In the genomic region with DNA sequence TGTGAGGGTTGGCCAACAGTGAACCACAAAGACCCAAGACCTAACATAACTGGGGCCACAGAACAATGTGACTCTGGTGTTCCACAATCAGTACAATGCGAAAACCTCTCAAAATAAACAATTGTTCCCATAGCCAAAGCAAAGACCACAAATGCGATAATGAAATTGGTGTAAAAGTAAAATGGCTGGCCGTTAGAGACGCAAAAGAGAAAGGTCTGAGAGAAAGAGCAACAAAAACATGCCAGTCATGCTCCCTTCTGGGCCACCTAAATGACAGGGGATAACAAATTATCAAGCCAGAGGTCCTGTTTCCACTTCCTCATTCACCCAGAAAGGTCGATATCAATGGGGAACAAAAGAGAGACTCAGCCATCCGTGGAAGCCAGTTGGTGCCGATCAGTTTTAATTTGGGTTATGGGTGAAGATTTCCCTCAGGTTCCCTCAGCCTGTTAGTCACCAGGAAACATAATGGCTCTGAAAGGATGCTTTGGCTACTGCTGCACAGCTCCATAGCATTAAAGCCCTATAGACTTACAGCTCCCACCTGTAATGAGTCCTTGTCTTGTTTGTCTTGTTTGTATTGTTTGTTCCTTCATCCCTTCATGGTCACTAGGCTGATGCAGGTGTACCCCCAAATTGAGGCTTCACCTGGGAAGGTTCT, we compare ENCODE assay signal across 1 cellular context.
TF ChIP-seq lines count a peak whose summit lies in the region.

No MANE protein-coding gene starts in this region.

TF ChIP-seq in K562, 482 proteins besides CTCF, POLR2A, EP300 and RAD21 (continued from another document and continues in another):
- TF ChIP-seq, protein P1, sequence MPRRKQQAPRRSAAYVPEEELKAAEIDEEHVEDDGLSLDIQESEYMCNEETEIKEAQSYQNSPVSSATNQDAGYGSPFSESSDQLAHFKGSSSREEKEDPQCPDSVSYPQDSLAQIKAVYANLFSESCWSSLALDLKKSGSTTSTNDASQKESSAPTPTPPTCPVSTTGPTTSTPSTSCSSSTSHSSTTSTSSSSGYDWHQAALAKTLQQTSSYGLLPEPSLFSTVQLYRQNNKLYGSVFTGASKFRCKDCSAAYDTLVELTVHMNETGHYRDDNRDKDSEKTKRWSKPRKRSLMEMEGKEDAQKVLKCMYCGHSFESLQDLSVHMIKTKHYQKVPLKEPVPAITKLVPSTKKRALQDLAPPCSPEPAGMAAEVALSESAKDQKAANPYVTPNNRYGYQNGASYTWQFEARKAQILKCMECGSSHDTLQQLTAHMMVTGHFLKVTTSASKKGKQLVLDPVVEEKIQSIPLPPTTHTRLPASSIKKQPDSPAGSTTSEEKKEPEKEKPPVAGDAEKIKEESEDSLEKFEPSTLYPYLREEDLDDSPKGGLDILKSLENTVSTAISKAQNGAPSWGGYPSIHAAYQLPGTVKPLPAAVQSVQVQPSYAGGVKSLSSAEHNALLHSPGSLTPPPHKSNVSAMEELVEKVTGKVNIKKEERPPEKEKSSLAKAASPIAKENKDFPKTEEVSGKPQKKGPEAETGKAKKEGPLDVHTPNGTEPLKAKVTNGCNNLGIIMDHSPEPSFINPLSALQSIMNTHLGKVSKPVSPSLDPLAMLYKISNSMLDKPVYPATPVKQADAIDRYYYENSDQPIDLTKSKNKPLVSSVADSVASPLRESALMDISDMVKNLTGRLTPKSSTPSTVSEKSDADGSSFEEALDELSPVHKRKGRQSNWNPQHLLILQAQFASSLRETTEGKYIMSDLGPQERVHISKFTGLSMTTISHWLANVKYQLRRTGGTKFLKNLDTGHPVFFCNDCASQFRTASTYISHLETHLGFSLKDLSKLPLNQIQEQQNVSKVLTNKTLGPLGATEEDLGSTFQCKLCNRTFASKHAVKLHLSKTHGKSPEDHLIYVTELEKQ (CRISPR knock-in tag; IDR thresholded peaks at IDR 0.05), result no peak
- TF ChIP-seq HNRNPL (IDR thresholded peaks at IDR 0.05; ENCODE audit: low read depth, low read length), result no peak
- peak in 1 of 3 experiments; percentile 10 for TF ChIP-seq YY1 (IDR thresholded peaks at IDR 0.05; ENCODE audit: borderline replicate concordance in 1 of 3, control insufficient read depth in 1 of 3, extremely low read depth in 1 of 3, insufficient read depth in 3 of 3, insufficient read length in 1 of 3, insufficient replicate concordance in 2 of 3, low read depth in 1 of 3, low read length in 2 of 3)
- TF ChIP-seq, protein P2, sequence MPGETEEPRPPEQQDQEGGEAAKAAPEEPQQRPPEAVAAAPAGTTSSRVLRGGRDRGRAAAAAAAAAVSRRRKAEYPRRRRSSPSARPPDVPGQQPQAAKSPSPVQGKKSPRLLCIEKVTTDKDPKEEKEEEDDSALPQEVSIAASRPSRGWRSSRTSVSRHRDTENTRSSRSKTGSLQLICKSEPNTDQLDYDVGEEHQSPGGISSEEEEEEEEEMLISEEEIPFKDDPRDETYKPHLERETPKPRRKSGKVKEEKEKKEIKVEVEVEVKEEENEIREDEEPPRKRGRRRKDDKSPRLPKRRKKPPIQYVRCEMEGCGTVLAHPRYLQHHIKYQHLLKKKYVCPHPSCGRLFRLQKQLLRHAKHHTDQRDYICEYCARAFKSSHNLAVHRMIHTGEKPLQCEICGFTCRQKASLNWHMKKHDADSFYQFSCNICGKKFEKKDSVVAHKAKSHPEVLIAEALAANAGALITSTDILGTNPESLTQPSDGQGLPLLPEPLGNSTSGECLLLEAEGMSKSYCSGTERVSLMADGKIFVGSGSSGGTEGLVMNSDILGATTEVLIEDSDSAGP (CRISPR knock-in tag; IDR thresholded peaks at IDR 0.05), result no peak
- TF ChIP-seq DMBX1 (CRISPR knock-in tag; IDR thresholded peaks at IDR 0.05; ENCODE audit: borderline replicate concordance), result no peak
- TF ChIP-seq, protein P3, sequence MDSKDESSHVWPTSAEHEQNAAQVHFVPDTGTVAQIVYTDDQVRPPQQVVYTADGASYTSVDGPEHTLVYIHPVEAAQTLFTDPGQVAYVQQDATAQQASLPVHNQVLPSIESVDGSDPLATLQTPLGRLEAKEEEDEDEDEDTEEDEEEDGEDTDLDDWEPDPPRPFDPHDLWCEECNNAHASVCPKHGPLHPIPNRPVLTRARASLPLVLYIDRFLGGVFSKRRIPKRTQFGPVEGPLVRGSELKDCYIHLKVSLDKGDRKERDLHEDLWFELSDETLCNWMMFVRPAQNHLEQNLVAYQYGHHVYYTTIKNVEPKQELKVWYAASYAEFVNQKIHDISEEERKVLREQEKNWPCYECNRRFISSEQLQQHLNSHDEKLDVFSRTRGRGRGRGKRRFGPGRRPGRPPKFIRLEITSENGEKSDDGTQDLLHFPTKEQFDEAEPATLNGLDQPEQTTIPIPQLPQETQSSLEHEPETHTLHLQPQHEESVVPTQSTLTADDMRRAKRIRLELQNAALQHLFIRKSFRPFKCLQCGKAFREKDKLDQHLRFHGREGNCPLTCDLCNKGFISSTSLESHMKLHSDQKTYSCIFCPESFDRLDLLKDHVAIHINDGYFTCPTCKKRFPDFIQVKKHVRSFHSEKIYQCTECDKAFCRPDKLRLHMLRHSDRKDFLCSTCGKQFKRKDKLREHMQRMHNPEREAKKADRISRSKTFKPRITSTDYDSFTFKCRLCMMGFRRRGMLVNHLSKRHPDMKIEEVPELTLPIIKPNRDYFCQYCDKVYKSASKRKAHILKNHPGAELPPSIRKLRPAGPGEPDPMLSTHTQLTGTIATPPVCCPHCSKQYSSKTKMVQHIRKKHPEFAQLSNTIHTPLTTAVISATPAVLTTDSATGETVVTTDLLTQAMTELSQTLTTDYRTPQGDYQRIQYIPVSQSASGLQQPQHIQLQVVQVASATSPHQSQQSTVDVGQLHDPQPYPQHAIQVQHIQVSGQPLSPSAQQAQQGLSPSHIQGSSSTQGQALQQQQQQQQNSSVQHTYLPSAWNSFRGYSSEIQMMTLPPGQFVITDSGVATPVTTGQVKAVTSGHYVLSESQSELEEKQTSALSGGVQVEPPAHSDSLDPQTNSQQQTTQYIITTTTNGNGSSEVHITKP (IDR thresholded peaks at IDR 0.05; ENCODE audit: partially characterized antibody), result no peak
- no peak for TF ChIP-seq ZNF408 (CRISPR knock-in tag; IDR thresholded peaks at IDR 0.05; ENCODE audit: low read depth)
- TF ChIP-seq NFIX (CRISPR knock-in tag; IDR thresholded peaks at IDR 0.05; ENCODE audit: low read depth), result no peak
- TF ChIP-seq, protein P4, sequence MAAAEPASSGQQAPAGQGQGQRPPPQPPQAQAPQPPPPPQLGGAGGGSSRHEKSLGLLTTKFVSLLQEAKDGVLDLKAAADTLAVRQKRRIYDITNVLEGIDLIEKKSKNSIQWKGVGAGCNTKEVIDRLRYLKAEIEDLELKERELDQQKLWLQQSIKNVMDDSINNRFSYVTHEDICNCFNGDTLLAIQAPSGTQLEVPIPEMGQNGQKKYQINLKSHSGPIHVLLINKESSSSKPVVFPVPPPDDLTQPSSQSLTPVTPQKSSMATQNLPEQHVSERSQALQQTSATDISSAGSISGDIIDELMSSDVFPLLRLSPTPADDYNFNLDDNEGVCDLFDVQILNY (CRISPR knock-in tag; IDR thresholded peaks at IDR 0.05), result no peak
- TF ChIP-seq PYGO2 (tag; IDR thresholded peaks at IDR 0.05), result no peak
- TF ChIP-seq, protein P5, sequence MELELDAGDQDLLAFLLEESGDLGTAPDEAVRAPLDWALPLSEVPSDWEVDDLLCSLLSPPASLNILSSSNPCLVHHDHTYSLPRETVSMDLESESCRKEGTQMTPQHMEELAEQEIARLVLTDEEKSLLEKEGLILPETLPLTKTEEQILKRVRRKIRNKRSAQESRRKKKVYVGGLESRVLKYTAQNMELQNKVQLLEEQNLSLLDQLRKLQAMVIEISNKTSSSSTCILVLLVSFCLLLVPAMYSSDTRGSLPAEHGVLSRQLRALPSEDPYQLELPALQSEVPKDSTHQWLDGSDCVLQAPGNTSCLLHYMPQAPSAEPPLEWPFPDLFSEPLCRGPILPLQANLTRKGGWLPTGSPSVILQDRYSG (tag; conservative IDR thresholded peaks at IDR 0.05; ENCODE audit: low read depth), result peak; percentile 43; the same call in 1 of the 2 replicates
- TF ChIP-seq CCAR2 (IDR thresholded peaks at IDR 0.05; ENCODE audit: low read depth, low read length), result no peak
- TF ChIP-seq, protein P6, sequence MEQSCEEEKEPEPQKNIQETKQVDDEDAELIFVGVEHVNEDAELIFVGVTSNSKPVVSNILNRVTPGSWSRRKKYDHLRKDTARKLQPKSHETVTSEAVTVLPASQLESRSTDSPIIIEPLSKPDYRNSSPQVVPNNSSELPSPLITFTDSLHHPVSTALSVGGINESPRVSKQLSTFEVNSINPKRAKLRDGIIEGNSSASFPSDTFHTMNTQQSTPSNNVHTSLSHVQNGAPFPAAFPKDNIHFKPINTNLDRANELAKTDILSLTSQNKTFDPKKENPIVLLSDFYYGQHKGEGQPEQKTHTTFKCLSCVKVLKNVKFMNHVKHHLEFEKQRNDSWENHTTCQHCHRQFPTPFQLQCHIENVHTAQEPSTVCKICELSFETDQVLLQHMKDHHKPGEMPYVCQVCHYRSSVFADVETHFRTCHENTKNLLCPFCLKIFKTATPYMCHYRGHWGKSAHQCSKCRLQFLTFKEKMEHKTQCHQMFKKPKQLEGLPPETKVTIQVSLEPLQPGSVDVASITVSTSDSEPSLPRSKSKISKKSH (CRISPR knock-in tag; IDR thresholded peaks at IDR 0.05), result no peak
- TF ChIP-seq MEIS2 (IDR thresholded peaks at IDR 0.05; ENCODE audit: partially characterized antibody), result peak; percentile 82
- TF ChIP-seq NR2C2 (CRISPR knock-in tag; IDR thresholded peaks at IDR 0.05), result no peak
- TF ChIP-seq NR2C2 (tag; IDR thresholded peaks at IDR 0.05), result no peak
- peak; percentile 98 for TF ChIP-seq SPI1 (IDR thresholded peaks at IDR 0.05; ENCODE audit: borderline replicate concordance, low read depth, low read length)
- TF ChIP-seq RFX7 (CRISPR knock-in tag; IDR thresholded peaks at IDR 0.05), result no peak
- TF ChIP-seq MYC (IDR thresholded peaks at IDR 0.05; ENCODE audit: low read depth, low read length), result no peak
- TF ChIP-seq MYC (CRISPR knock-in tag; IDR thresholded peaks at IDR 0.05; ENCODE audit: borderline replicate concordance, low read depth), result no peak
- no peak for TF ChIP-seq SMC3 (conservative IDR thresholded peaks at IDR 0.05; ENCODE audit: insufficient read depth, low read depth, low read length)
- TF ChIP-seq KAT7 (CRISPR knock-in tag; IDR thresholded peaks at IDR 0.05; ENCODE audit: borderline replicate concordance), result no peak
- TF ChIP-seq HDAC3 (IDR thresholded peaks at IDR 0.05; ENCODE audit: borderline replicate concordance, partially characterized antibody), result no peak
- TF ChIP-seq RBM39 (optimal IDR thresholded peaks at IDR 0.05; ENCODE audit: low read depth, low read length), result no peak
- TF ChIP-seq, protein P7, sequence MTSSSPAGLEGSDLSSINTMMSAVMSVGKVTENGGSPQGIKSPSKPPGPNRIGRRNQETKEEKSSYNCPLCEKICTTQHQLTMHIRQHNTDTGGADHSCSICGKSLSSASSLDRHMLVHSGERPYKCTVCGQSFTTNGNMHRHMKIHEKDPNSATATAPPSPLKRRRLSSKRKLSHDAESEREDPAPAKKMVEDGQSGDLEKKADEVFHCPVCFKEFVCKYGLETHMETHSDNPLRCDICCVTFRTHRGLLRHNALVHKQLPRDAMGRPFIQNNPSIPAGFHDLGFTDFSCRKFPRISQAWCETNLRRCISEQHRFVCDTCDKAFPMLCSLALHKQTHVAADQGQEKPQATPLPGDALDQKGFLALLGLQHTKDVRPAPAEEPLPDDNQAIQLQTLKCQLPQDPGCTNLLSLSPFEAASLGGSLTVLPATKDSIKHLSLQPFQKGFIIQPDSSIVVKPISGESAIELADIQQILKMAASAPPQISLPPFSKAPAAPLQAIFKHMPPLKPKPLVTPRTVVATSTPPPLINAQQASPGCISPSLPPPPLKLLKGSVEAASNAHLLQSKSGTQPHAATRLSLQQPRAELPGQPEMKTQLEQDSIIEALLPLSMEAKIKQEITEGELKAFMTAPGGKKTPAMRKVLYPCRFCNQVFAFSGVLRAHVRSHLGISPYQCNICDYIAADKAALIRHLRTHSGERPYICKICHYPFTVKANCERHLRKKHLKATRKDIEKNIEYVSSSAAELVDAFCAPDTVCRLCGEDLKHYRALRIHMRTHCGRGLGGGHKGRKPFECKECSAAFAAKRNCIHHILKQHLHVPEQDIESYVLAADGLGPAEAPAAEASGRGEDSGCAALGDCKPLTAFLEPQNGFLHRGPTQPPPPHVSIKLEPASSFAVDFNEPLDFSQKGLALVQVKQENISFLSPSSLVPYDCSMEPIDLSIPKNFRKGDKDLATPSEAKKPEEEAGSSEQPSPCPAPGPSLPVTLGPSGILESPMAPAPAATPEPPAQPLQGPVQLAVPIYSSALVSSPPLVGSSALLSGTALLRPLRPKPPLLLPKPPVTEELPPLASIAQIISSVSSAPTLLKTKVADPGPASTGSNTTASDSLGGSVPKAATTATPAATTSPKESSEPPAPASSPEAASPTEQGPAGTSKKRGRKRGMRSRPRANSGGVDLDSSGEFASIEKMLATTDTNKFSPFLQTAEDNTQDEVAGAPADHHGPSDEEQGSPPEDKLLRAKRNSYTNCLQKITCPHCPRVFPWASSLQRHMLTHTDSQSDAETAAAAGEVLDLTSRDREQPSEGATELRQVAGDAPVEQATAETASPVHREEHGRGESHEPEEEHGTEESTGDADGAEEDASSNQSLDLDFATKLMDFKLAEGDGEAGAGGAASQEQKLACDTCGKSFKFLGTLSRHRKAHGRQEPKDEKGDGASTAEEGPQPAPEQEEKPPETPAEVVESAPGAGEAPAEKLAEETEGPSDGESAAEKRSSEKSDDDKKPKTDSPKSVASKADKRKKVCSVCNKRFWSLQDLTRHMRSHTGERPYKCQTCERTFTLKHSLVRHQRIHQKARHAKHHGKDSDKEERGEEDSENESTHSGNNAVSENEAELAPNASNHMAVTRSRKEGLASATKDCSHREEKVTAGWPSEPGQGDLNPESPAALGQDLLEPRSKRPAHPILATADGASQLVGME (CRISPR knock-in tag; IDR thresholded peaks at IDR 0.05), result no peak
- no peak for TF ChIP-seq RB1 (IDR thresholded peaks at IDR 0.05; ENCODE audit: low read depth)
- no peak for TF ChIP-seq PRPF4 (IDR thresholded peaks at IDR 0.05; ENCODE audit: insufficient read depth, low read depth, low read length, poor library complexity, severe bottlenecking)
- TF ChIP-seq, protein P8, sequence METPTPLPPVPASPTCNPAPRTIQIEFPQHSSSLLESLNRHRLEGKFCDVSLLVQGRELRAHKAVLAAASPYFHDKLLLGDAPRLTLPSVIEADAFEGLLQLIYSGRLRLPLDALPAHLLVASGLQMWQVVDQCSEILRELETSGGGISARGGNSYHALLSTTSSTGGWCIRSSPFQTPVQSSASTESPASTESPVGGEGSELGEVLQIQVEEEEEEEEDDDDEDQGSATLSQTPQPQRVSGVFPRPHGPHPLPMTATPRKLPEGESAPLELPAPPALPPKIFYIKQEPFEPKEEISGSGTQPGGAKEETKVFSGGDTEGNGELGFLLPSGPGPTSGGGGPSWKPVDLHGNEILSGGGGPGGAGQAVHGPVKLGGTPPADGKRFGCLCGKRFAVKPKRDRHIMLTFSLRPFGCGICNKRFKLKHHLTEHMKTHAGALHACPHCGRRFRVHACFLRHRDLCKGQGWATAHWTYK (CRISPR knock-in tag; IDR thresholded peaks at IDR 0.05), result no peak
